Comparison of ENCODE assay signal across 1 cellular context in the genomic region with DNA sequence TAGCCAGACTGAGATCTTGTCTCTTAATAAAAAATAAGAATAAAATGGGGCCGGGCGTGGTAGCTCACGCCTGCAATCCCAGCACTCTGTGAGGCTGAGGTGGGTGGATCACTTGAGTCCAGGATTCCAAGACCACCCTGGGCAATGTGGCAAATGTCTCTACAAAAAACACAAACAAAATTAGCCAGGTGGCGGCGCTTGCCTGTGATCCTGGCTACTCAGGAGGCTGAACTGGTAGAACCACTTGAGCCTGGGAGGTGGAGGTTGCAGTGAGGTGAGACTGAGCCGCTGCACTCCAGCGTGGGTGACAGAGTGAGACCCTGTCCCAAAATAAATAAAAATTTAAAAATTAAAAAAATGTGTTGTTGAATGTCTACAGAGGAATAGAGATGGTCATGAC.
TF ChIP-seq lines count a peak whose summit lies in the region.

No MANE protein-coding gene starts in this region.

TF ChIP-seq in K562, 482 proteins besides CTCF, POLR2A, EP300 and RAD21:
- TF ChIP-seq, protein P1, sequence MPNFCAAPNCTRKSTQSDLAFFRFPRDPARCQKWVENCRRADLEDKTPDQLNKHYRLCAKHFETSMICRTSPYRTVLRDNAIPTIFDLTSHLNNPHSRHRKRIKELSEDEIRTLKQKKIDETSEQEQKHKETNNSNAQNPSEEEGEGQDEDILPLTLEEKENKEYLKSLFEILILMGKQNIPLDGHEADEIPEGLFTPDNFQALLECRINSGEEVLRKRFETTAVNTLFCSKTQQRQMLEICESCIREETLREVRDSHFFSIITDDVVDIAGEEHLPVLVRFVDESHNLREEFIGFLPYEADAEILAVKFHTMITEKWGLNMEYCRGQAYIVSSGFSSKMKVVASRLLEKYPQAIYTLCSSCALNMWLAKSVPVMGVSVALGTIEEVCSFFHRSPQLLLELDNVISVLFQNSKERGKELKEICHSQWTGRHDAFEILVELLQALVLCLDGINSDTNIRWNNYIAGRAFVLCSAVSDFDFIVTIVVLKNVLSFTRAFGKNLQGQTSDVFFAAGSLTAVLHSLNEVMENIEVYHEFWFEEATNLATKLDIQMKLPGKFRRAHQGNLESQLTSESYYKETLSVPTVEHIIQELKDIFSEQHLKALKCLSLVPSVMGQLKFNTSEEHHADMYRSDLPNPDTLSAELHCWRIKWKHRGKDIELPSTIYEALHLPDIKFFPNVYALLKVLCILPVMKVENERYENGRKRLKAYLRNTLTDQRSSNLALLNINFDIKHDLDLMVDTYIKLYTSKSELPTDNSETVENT (CRISPR knock-in tag; IDR thresholded peaks at IDR 0.05): no peak
- TF ChIP-seq SETDB1 (IDR thresholded peaks at IDR 0.05; ENCODE audit: low read length): no peak
- no peak for TF ChIP-seq SNIP1 (IDR thresholded peaks at IDR 0.05; ENCODE audit: low read depth)
